In the genomic region with DNA sequence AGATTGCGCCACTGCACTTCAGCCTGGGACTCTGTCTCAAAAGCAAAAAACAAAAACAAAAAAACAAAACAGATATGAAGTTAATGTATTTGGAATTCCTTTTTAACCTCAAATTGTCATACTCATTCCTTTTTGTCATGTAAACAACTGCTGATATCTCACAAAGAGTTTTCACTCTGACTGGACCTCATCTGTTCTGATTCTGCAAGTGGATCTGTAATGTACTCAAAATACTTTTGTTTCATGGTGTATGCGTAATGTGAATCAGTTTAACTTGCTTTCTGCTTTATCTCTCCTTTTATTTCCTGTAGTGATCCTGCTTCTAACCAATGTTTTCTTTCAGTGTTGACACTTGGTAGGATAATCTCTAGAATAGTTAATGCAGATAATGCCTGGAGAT, we compare ENCODE assay signal across 28 cellular contexts.
"Had no signal": no experiment of that assay in that cellular context is flagged by ENCODE, and none has a peak within 500 bp of the region (broad histone marks: within the 10 kb centered on the region; RNA-seq: fewer than 3 reads in every experiment).

No MANE protein-coding gene starts in this region.

- DNase-seq: activated CD4-positive, alpha-beta memory T cell treated with anti-CD3 and anti-CD28 coated beads for 36 hours; activated CD4-positive, alpha-beta T cell treated with anti-CD3 and anti-CD28 coated beads, Interleukin-2, amount 50 U/mL, for 1 hour; activated CD8-positive, alpha-beta memory T cell treated with anti-CD3 and anti-CD28 coated beads, Interleukin-2, amount 50 U/mL, for 4 hours; activated gamma-delta T cell treated with Interleukin-2 at 50 U/mL for 16 hours; activated naive CD4-positive, alpha-beta T cell treated with anti-CD3 and anti-CD28 coated beads for 36 hours; activated T-cell treated with anti-CD3 and anti-CD28 coated beads for 4 hours; activated T-cell treated with anti-CD3 and anti-CD28 coated beads, Interleukin-2, amount 50 U/mL, for 4 hours; adrenal gland; anterior cingulate cortex; brain microvascular endothelial cell; central memory CD4-positive, alpha-beta T cell; Karpas-422; KBM-7; MV-4-11; NCI-H1092; NCI-H1436 treated with DMSO at 0.1 percent for 48 hours; NCI-H1694 treated with DMSO at 0.1 percent for 48 hours; NCI-H2029; NCI-H345; NCI-H524 treated with DMSO at 0.1 percent for 48 hours; NCI-H748 treated with DMSO at 0.1 percent for 48 hours; SHP77; SJCRH30; T1000 had no signal

- H3K27ac ChIP-seq: adrenal gland, brain microvascular endothelial cell, SJCRH30, SK-N-MC had no signal

- H3K4me3 Mint-ChIP-seq: activated CD4-positive, alpha-beta memory T cell treated with anti-CD3 and anti-CD28 coated beads for 36 hours; activated naive CD4-positive, alpha-beta T cell treated with anti-CD3 and anti-CD28 coated beads for 36 hours; activated T-cell treated with anti-CD3 and anti-CD28 coated beads, Interleukin-2, amount 50 U/mL, for 4 hours; activated T-helper 1 cell treated with anti-CD3 and anti-CD28 coated beads, Interleukin-12 subunit alpha, Interleukin-12 subunit beta, Interleukin-2, Interleukin-4 antibody, amounts not matched to agents 30 ng/mL and 10 ng/mL and 1 ng/mL, durations not matched to agents 14 hours and 24 hours and 36 hours had no signal

- H3K36me3 ChIP-seq: adrenal gland, brain microvascular endothelial cell, SJCRH30 had no signal

- H3K27ac Mint-ChIP-seq: activated CD4-positive, alpha-beta memory T cell treated with anti-CD3 and anti-CD28 coated beads for 36 hours; activated naive CD4-positive, alpha-beta T cell treated with anti-CD3 and anti-CD28 coated beads for 36 hours; activated T-helper 1 cell treated with anti-CD3 and anti-CD28 coated beads, Interleukin-12 subunit alpha, Interleukin-12 subunit beta, Interleukin-2, Interleukin-4 antibody, amounts not matched to agents 30 ng/mL and 10 ng/mL and 1 ng/mL, durations not matched to agents 14 hours and 24 hours and 36 hours had no signal

- H3K9me3 ChIP-seq: adrenal gland, SJCRH30 had no signal

- H3K27me3 ChIP-seq: adrenal gland, brain microvascular endothelial cell, SJCRH30 had no signal

- ATAC-seq: activated naive CD4-positive, alpha-beta T cell treated with anti-CD3 and anti-CD28 coated beads, Interleukin-2, amount 50 U/mL, for 72 hours; activated T-cell treated with anti-CD3 and anti-CD28 coated beads, Interleukin-2, amount 50 U/mL, for 4 hours; Panc1 had no signal

- H3K4me1 ChIP-seq: adrenal gland, SJCRH30 had no signal

- H3K4me3 ChIP-seq: adrenal gland, SJCRH30, SK-N-MC had no signal

- H3K27me3 Mint-ChIP-seq: activated CD4-positive, alpha-beta memory T cell treated with anti-CD3 and anti-CD28 coated beads for 36 hours had no signal

- H3K9me3 Mint-ChIP-seq: activated CD4-positive, alpha-beta memory T cell treated with anti-CD3 and anti-CD28 coated beads for 36 hours; activated naive CD4-positive, alpha-beta T cell treated with anti-CD3 and anti-CD28 coated beads for 36 hours; activated naive CD4-positive, alpha-beta T cell treated with anti-CD3 and anti-CD28 coated beads, Interleukin-2, amount 50 U/mL, for 72 hours; activated T-cell treated with anti-CD3 and anti-CD28 coated beads, Interleukin-2, amount 50 U/mL, for 4 hours; activated T-helper 1 cell treated with anti-CD3 and anti-CD28 coated beads, Interleukin-12 subunit alpha, Interleukin-12 subunit beta, Interleukin-2, Interleukin-4 antibody, amounts not matched to agents 30 ng/mL and 10 ng/mL and 1 ng/mL, durations not matched to agents 14 hours and 24 hours and 36 hours had no signal
